32 cellular contexts compared by ENCODE assay signal in the genomic region with DNA sequence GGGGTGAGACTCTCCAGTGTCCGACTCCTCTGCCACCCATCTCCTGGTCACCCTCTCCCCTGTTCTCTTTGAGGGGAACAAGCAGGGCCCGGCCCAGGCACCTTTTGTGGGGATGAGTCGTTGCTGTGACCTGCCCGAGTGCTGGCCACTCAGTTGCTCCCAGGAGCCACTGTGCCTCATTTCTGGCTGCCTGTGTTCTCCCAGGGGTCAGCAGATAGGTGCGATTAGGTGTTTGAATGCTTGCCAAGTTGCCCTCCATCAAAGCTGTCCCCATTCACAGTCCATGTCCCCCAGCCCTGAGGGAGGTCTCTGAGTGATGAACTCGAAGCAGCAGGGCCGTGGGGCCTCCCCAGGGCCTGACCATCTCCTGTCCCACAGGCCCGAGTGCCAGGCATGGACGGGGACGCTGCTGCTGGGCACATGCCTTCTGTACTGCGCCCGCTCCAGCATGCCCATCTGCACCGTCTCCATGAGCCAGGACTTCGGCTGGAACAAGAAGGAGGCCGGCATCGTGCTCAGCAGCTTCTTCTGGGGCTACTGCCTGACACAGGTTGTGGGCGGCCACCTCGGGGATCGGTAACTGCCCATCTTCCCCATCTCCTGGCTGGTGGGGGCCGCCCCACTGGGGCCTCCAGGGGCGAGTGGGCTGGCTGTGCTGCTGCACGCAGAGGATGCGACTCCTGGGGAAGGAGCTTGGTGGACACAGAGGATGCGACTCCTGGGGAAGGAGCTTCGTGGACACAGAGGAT. TPM values are rescaled to one million over a fixed set of nuclear protein-coding genes. Genes with fewer than 3 reads are reported as not detected.
A peak's percentile ranks its signal among the peaks of the same experiment; 100 is the strongest.
DNase-seq lines count a peak whose midpoint lies in the region; ATAC-seq and TF ChIP-seq lines count a peak whose summit lies in the region.
"Had no signal": no experiment of that assay in that cellular context is flagged by ENCODE, and none has a peak within 500 bp of the region (broad histone marks: within the 10 kb centered on the region; RNA-seq: fewer than 3 reads in every experiment).

No MANE protein-coding gene starts in this region.

- H3K4me1 ChIP-seq in left ventricle myocardium inferior (peaks cover 41% of the 10 kb centered on the region), PC-3 (ENCODE audit: insufficient read depth, low read length) (no peaks in the 10 kb centered on the region; the same call in 1 of the 2 replicates), mucosa of stomach (ENCODE audit: control insufficient read depth, insufficient read depth, low read length) (peaks cover 46% of the 10 kb centered on the region)

- no peaks in the 10 kb centered on the region for H4K20me1 ChIP-seq in PC-3 (ENCODE audit: low read length)

- H3K9me3 ChIP-seq in left ventricle myocardium inferior (replicated peaks): no peaks in the 10 kb centered on the region
- no peaks in the 10 kb centered on the region for H3K9me3 ChIP-seq in PC-3 (ENCODE audit: low read length)
- H3K9me3 ChIP-seq in mucosa of stomach (ENCODE audit: control insufficient read depth, low read length): no peaks in the 10 kb centered on the region
- H3K9me3 ChIP-seq: A549, ascending aorta, colonic mucosa, neutrophil, prostate gland had no signal

- DNase-seq in left ventricle myocardium inferior: no peak
- DNase-seq in Right ventricle myocardium superior: no peak
- DNase-seq in PC-3: no peak
- DNase-seq in type B pancreatic cell (ENCODE audit: extremely low spot score, unreplicated experiment): peak; percentile 66
- no peak for DNase-seq in left lobe of liver (ENCODE audit: low spot score)
- DNase-seq: activated CD4-positive, alpha-beta T cell treated with anti-CD3 and anti-CD28 coated beads for 4 hours; activated effector memory CD4-positive, alpha-beta T cell treated with anti-CD3 and anti-CD28 coated beads, Interleukin-2, amount 50 U/mL, for 16 hours; activated T-cell treated with anti-CD3 and anti-CD28 coated beads, Interleukin-2, amount 50 U/mL, for 1 hour; effector memory CD4-positive, alpha-beta T cell; NCI-H1105 treated with DMSO at 0.1 percent for 48 hours; NCI-H2029 treated with DMSO at 0.1 percent for 48 hours; NCI-H526 treated with DMSO at 0.1 percent for 48 hours; NK-92 treated with Interleukin-12 subunit alpha and Interleukin-12 subunit beta, amount 100 ng/mL, for 24 hours; stimulated activated CD4-positive, alpha-beta T cell treated with anti-CD3 and anti-CD28 coated beads, Interleukin-15, amount 100 ng/mL, for 24 hours; stimulated activated CD4-positive, alpha-beta T cell treated with anti-CD3 and anti-CD28 coated beads, Interleukin-4, amount 100 ng/mL, for 4 hours had no signal

- TF ChIP-seq CTCF in left ventricle myocardium inferior (IDR thresholded peaks at IDR 0.05; ENCODE audit: borderline replicate concordance): no peak
- TF ChIP-seq CTCF in PC-3 (conservative IDR thresholded peaks at IDR 0.05; ENCODE audit: low read depth, low read length): no peak
- TF ChIP-seq CTCF in type B pancreatic cell (conservative IDR thresholded peaks at IDR 0.05): no peak

- POLR2A ChIA-PET in PC-3 (lab: Charles Lee; ENCODE audit: unreplicated experiment): no interaction called here

- H2AFZ ChIP-seq in PC-3 (ENCODE audit: low read length): no peak overlapping the region

- H3K9me2 ChIP-seq in PC-3 (replicated peaks; ENCODE audit: low read length): no peaks in the 10 kb centered on the region

- CTCF ChIA-PET in PC-3 (lab: Charles Lee): interaction anchor here (0.5 kb wide), 1 partner anchor 242 kb away, joined by 9 read pairs; no protein-coding TSS in a partner anchor

- intact Hi-C loops in left ventricle myocardium inferior (cut with micrococcal nuclease): no loop called here
- intact Hi-C loops in Right ventricle myocardium superior (cut with DNase I): no loop called here
- intact Hi-C loops in PC-3 (cut with micrococcal nuclease): no loop called here

- H3K4me1 Mint-ChIP-seq in type B pancreatic cell (ENCODE audit: unreplicated experiment): no peaks in the 10 kb centered on the region

- H3K9ac ChIP-seq in PC-3 (ENCODE audit: low read length): no peak overlapping the region
- H3K9ac ChIP-seq in mucosa of stomach (ENCODE audit: low read length): peak overlapping the region; percentile 38

- H3K27ac ChIP-seq in left ventricle myocardium inferior (replicated peaks): peak overlapping the region; percentile 67
- no peak overlapping the region for H3K27ac ChIP-seq in PC-3 (ENCODE audit: low read length)
- H3K27ac ChIP-seq: A549, ascending aorta, epithelial cell of prostate, neutrophil, prostate gland had no signal

- H3K27me3 ChIP-seq in left ventricle myocardium inferior (ENCODE audit: low read depth) (no peaks in the 10 kb centered on the region), PC-3 (ENCODE audit: low read length) (no peaks in the 10 kb centered on the region), mucosa of stomach (ENCODE audit: control insufficient read depth, insufficient read depth, low read length) (no peaks in the 10 kb centered on the region)
- H3K27me3 ChIP-seq: ascending aorta, colonic mucosa, neutrophil had no signal

- no peaks in the 10 kb centered on the region for H3K9me3 Mint-ChIP-seq in type B pancreatic cell
- H3K9me3 Mint-ChIP-seq: CD8-positive, alpha-beta memory T cell had no signal

- no TSS peak for BruUV-seq in PC-3 (replicated peaks; lab: Mats Ljungman, UMichigan)

- H3K4me2 ChIP-seq in PC-3 (ENCODE audit: low read length): no peak overlapping the region

- H3K79me2 ChIP-seq in PC-3 (ENCODE audit: low read length): no peaks in the 10 kb centered on the region

- H3K4me3 ChIP-seq in left ventricle myocardium inferior (no peak overlapping the region), PC-3 (ENCODE audit: low read length) (no peak overlapping the region), mucosa of stomach (ENCODE audit: low read length) (no peak overlapping the region)
- H3K4me3 ChIP-seq: A549, ascending aorta, colonic mucosa, K562, prostate gland had no signal

- ATAC-seq in Right ventricle myocardium superior (ENCODE audit: poor library complexity) (no peak), PC-3 (0 out of 2 replicates have a peak, but pooled peaks have one; percentile 10), left lobe of liver (no peak), HG02763 (IDR thresholded peaks at IDR 0.05; ENCODE audit: unreplicated experiment) (no peak), HG03025 (IDR thresholded peaks at IDR 0.05; ENCODE audit: low FRiP score, unreplicated experiment) (no peak)

- H3F3A ChIP-seq in PC-3 (ENCODE audit: low read length, unreplicated experiment): no peaks in the 10 kb centered on the region

- no peak overlapping the region for H3K27ac Mint-ChIP-seq in type B pancreatic cell

- no peaks in the 10 kb centered on the region for H3K36me3 Mint-ChIP-seq in type B pancreatic cell
- H3K36me3 Mint-ChIP-seq: CD8-positive, alpha-beta memory T cell had no signal

- H3K36me3 ChIP-seq in left ventricle myocardium inferior (no peaks in the 10 kb centered on the region), PC-3 (ENCODE audit: low read depth, low read length) (no peaks in the 10 kb centered on the region), mucosa of stomach (ENCODE audit: control insufficient read depth, insufficient read depth, low read length) (peaks cover 8% of the 10 kb centered on the region)
- H3K36me3 ChIP-seq: ascending aorta, colonic mucosa, neutrophil, prostate gland had no signal

- H3K4me3 Mint-ChIP-seq in type B pancreatic cell: no peak overlapping the region
- H3K4me3 Mint-ChIP-seq: CD8-positive, alpha-beta memory T cell had no signal

- H3K27me3 Mint-ChIP-seq in type B pancreatic cell: no peaks in the 10 kb centered on the region
- H3K27me3 Mint-ChIP-seq: CD8-positive, alpha-beta memory T cell had no signal

RNA-seq across cellular contexts. Expression of gene SLC17A9, which starts 4.1 kb away (rescaled TPM):
- 0.47 TPM for total RNA-seq in left ventricle myocardium inferior
- 0.73 TPM for total RNA-seq in Right ventricle myocardium superior
- total RNA-seq in PC-3 (2014; rRNA removed): not detected in 2 replicates
- total RNA-seq in type B pancreatic cell (ENCODE audit: low replicate concordance): 3.9 and 5.6 TPM in 2 replicates
- 125 TPM for total RNA-seq in left lobe of liver
- total RNA-seq: H4, HT1080 had no signal

RNA-seq across cellular contexts. Expression of gene GID8, which starts 18.6 kb away (rescaled TPM):
- 16.2 TPM for total RNA-seq in left ventricle myocardium inferior
- 15.5 TPM for total RNA-seq in Right ventricle myocardium superior
- total RNA-seq in PC-3 (2014; rRNA removed): 37.2 and 47.5 TPM in 2 replicates
- 55.8 and 68.7 TPM in 2 replicates for total RNA-seq in type B pancreatic cell (ENCODE audit: low replicate concordance)
- total RNA-seq in left lobe of liver: 19.3 TPM

RNA-seq across cellular contexts. Expression of gene DIDO1, which starts 30.3 kb away (rescaled TPM):
- 37.0 TPM for total RNA-seq in left ventricle myocardium inferior
- 32.3 TPM for total RNA-seq in Right ventricle myocardium superior
- 33.2 and 40.4 TPM in 2 replicates for total RNA-seq in PC-3 (2014; rRNA removed)
- 49.7 and 58.1 TPM in 2 replicates for total RNA-seq in type B pancreatic cell (ENCODE audit: low replicate concordance)
- total RNA-seq in left lobe of liver: 22.8 TPM

RNA-seq across cellular contexts. Expression of gene BHLHE23, which starts 50.2 kb away (rescaled TPM):
- total RNA-seq in left ventricle myocardium inferior: not detected
- not detected for total RNA-seq in Right ventricle myocardium superior
- not detected in 2 replicates for total RNA-seq in PC-3 (2014; rRNA removed)
- total RNA-seq in type B pancreatic cell (ENCODE audit: low replicate concordance): not detected in 2 replicates
- not detected for total RNA-seq in left lobe of liver
- total RNA-seq: activated CD8-positive, alpha-beta memory T cell treated with anti-CD3 and anti-CD28 coated beads for 36 hours; ascending aorta; CD8-positive, alpha-beta memory T cell; colonic mucosa; glomerular endothelial cell; H4; HT1080; K562; MCF 10A; ureter had no signal

Comparison
In these comparisons a context has a peak if more than half of its experiments do, and no peak if none do; other contexts are left out.
1. RNA of gene SLC17A9, which starts 4.1 kb away (total RNA-seq): 125 TPM in left lobe of liver (single experiment); 3.9 to 5.6 TPM in type B pancreatic cell, 0.73 TPM in Right ventricle myocardium superior (single experiment), 0.47 TPM in left ventricle myocardium inferior (single experiment) and not detected in PC-3; every median in the first group is over 10 times any median in the second.